ENCODE assay signal across 27 cellular contexts in genomic region chr4:138509346-138509745, GRCh38.
DNase-seq lines count a peak whose midpoint lies in the region; ATAC-seq, FAIRE-seq and TF ChIP-seq lines count a peak whose summit lies in the region.
"Had no signal": no experiment of that assay in that cellular context is flagged by ENCODE, and none has a peak within 500 bp of the region (broad histone marks: within the 10 kb centered on the region; RNA-seq: fewer than 3 reads in every experiment).

No MANE protein-coding gene starts in this region.

- H3K27ac Mint-ChIP-seq in neural crest cell (ENCODE audit: unreplicated experiment), result peak overlapping the region; percentile 14
- no peak overlapping the region for H3K27ac Mint-ChIP-seq in effector memory CD8-positive, alpha-beta T cell
- H3K27ac Mint-ChIP-seq: CD14-positive monocyte; CD4-positive, alpha-beta memory T cell; CD4-positive, CD25-positive, alpha-beta regulatory T cell; CD8-positive, alpha-beta memory T cell had no signal

- H2AFZ ChIP-seq in Karpas-422 (ENCODE audit: low read length), result no peak overlapping the region

- ATAC-seq in effector memory CD8-positive, alpha-beta T cell (replicated peaks), result no peak
- ATAC-seq in HG03025 (IDR thresholded peaks at IDR 0.05; ENCODE audit: low FRiP score, unreplicated experiment), result no peak
- ATAC-seq: GM12878 had no signal

- FAIRE-seq in kidney (lab: Jason Lieb, UNC), result no peak
- FAIRE-seq: A204.1, GM12878, GM12892, GM18507 had no signal

- H3K4me3 Mint-ChIP-seq in neural crest cell, result no peak overlapping the region
- no peak overlapping the region for H3K4me3 Mint-ChIP-seq in effector memory CD8-positive, alpha-beta T cell
- H3K4me3 Mint-ChIP-seq: CD14-positive monocyte; CD4-positive, alpha-beta memory T cell; CD4-positive, CD25-positive, alpha-beta regulatory T cell; CD8-positive, alpha-beta memory T cell had no signal

- peaks cover 14% of the 10 kb centered on the region for H3K9me3 Mint-ChIP-seq in neural crest cell
- peaks cover 3 to 19% of the 10 kb centered on the region in 2 donors for H3K9me3 Mint-ChIP-seq in effector memory CD8-positive, alpha-beta T cell

- H3K27ac ChIP-seq in Karpas-422 (ENCODE audit: low read length), result no peak overlapping the region
- H3K27ac ChIP-seq in kidney (ENCODE audit: low read depth in 2 of 2, low read length in 2 of 2), result no peak overlapping the region
- H3K27ac ChIP-seq: BLaER1 had no signal

- peak; percentile 16 for DNase-seq in Karpas-422
- DNase-seq in kidney, result peak; percentile 25
- DNase-seq in neural crest cell (ENCODE audit: low read depth, low spot score), result no peak
- DNase-seq in HCEC 1CT, result no peak
- no peak for DNase-seq in effector memory CD8-positive, alpha-beta T cell
- no peak for DNase-seq in cerebellum (ENCODE audit: low spot score)
- DNase-seq: 8988T; ACHN; BE2C; C1 segment of cervical spinal cord; CD4-positive, alpha-beta memory T cell; CD4-positive, CD25-positive, alpha-beta regulatory T cell; CD8-positive, alpha-beta memory T cell; COR-L47; DMS 273 treated with DMSO at 0.1 percent for 48 hours; DMS153; DMS53; DMS79; DND-41; GDM1 had no signal

- no peaks in the 10 kb centered on the region for H3K9me3 ChIP-seq in Karpas-422 (ENCODE audit: low read length)
- no peaks in the 10 kb centered on the region for H3K9me3 ChIP-seq in kidney (ENCODE audit: control insufficient read depth in 1 of 2, low read length in 2 of 2)
- H3K9me3 ChIP-seq: BE2C, BLaER1 had no signal

- H3K36me3 ChIP-seq in Karpas-422 (ENCODE audit: insufficient read depth, low read length), result no peaks in the 10 kb centered on the region
- H3K36me3 ChIP-seq in kidney (ENCODE audit: control insufficient read depth in 1 of 2, insufficient read depth in 2 of 2, low read length in 2 of 2), result no peaks in the 10 kb centered on the region
- H3K36me3 ChIP-seq: BE2C, BLaER1 had no signal

- no peaks in the 10 kb centered on the region for H3K9me2 ChIP-seq in Karpas-422 (replicated peaks; ENCODE audit: insufficient read depth, low read length)

- H3K79me2 ChIP-seq in Karpas-422 (ENCODE audit: low read length), result no peaks in the 10 kb centered on the region

- H4K20me1 ChIP-seq in Karpas-422 (ENCODE audit: insufficient read depth, low read depth, low read length), result no peaks in the 10 kb centered on the region
- H4K20me1 ChIP-seq: BLaER1 had no signal

- intact Hi-C loops in kidney (cut with DNase I), result no loop called here

- H3K4me1 Mint-ChIP-seq in neural crest cell, result no peaks in the 10 kb centered on the region
- H3K4me1 Mint-ChIP-seq in effector memory CD8-positive, alpha-beta T cell (ENCODE audit: low read depth in 2 of 2), result no peaks in the 10 kb centered on the region
- H3K4me1 Mint-ChIP-seq: CD14-positive monocyte; CD4-positive, alpha-beta memory T cell; CD4-positive, CD25-positive, alpha-beta regulatory T cell; CD8-positive, alpha-beta memory T cell had no signal

- H3K4me2 ChIP-seq in Karpas-422 (ENCODE audit: low read depth, low read length, poor library complexity, severe bottlenecking), result no peak overlapping the region
- H3K4me2 ChIP-seq: BLaER1 had no signal

- peaks cover 18% of the 10 kb centered on the region for H3K36me3 Mint-ChIP-seq in neural crest cell (ENCODE audit: low read depth)
- H3K36me3 Mint-ChIP-seq in effector memory CD8-positive, alpha-beta T cell (ENCODE audit: insufficient read depth), result no peaks in the 10 kb centered on the region
- H3K36me3 Mint-ChIP-seq: CD14-positive monocyte; CD4-positive, alpha-beta memory T cell; CD4-positive, CD25-positive, alpha-beta regulatory T cell; CD8-positive, alpha-beta memory T cell had no signal

- no peaks in the 10 kb centered on the region for H3K4me1 ChIP-seq in Karpas-422 (ENCODE audit: low read length)
- H3K4me1 ChIP-seq in kidney (ENCODE audit: control insufficient read depth in 1 of 2, insufficient read depth in 1 of 2, low read depth in 1 of 2, low read length in 2 of 2), result no peaks in the 10 kb centered on the region
- H3K4me1 ChIP-seq: BLaER1 had no signal

- TF ChIP-seq CTCF in kidney (IDR thresholded peaks at IDR 0.05; ENCODE audit: borderline replicate concordance, extremely low read depth, insufficient read depth), result no peak
- no peak for TF ChIP-seq CTCF in neural crest cell (conservative IDR thresholded peaks at IDR 0.05)

- no peak overlapping the region for H3K9ac ChIP-seq in Karpas-422 (ENCODE audit: low read length)
- H3K9ac ChIP-seq in kidney (ENCODE audit: low read length in 2 of 2), result no peak overlapping the region
- H3K9ac ChIP-seq: BLaER1 had no signal

- H3K27me3 Mint-ChIP-seq in neural crest cell (ENCODE audit: low read depth), result no peaks in the 10 kb centered on the region
- no peaks in the 10 kb centered on the region for H3K27me3 Mint-ChIP-seq in effector memory CD8-positive, alpha-beta T cell
- H3K27me3 Mint-ChIP-seq: CD4-positive, CD25-positive, alpha-beta regulatory T cell; CD8-positive, alpha-beta memory T cell had no signal

- H3K27me3 ChIP-seq in Karpas-422 (ENCODE audit: low read length), result no peaks in the 10 kb centered on the region
- H3K27me3 ChIP-seq: BE2C, BLaER1 had no signal

- H3K4me3 ChIP-seq in Karpas-422 (ENCODE audit: low read length) (no peak overlapping the region), kidney (ENCODE audit: low read length in 2 of 2) (no peak overlapping the region)
- H3K4me3 ChIP-seq: BLaER1, GM12878 had no signal

Comparison
In these comparisons a context has a peak if more than half of its experiments do, and no peak if none do; other contexts are left out.
1. DNase-seq: peak in Karpas-422 (single experiment) and kidney (single experiment); none in neural crest cell (single experiment), HCEC 1CT (single experiment), effector memory CD8-positive, alpha-beta T cell (0 of 3) and cerebellum (single experiment).